Comparison of ENCODE assay signal across 8 cellular contexts in genomic region chr12:6852651-6853354, GRCh38. TPM values are rescaled to one million over a fixed set of nuclear protein-coding genes. Genes with fewer than 3 reads are reported as not detected.
DNase-seq lines count a peak whose midpoint lies in the region; ATAC-seq, FAIRE-seq and TF ChIP-seq lines count a peak whose summit lies in the region.

No MANE protein-coding gene starts in this region.

- peaks cover 7% of the 10 kb centered on the region for H3F3A ChIP-seq in smooth muscle cell (ENCODE audit: low read depth)

- peaks cover 33% of the 10 kb centered on the region for H4K20me1 ChIP-seq in astrocyte (ENCODE audit: insufficient read depth, low read length)
- peaks cover 3% of the 10 kb centered on the region for H4K20me1 ChIP-seq in smooth muscle cell (ENCODE audit: low read depth)

- WGBS in smooth muscle cell (ENCODE audit: low lambda C conversion rate) = 1% methylated on average over 15 of the region's 18 CpGs

- peak overlapping the region; percentile 93 for H3K27ac Mint-ChIP-seq in astrocyte (ENCODE audit: unreplicated experiment)

- DNase-seq in H7 = peak; percentile 87
- DNase-seq in T-helper 1 cell = peak in 4 of 5 donors; percentile 51 to 83 (median 55)
- peak; percentile 75 for DNase-seq in astrocyte (ENCODE audit: low read depth)
- DNase-seq in smooth muscle cell (lab: John Stamatoyannopoulos, UW; ENCODE audit: unreplicated experiment) = no peak
- no peak for DNase-seq in left lobe of liver (ENCODE audit: low spot score)

- no peaks in the 10 kb centered on the region for H3K9me3 Mint-ChIP-seq in astrocyte (ENCODE audit: unreplicated experiment)

- peak overlapping the region; percentile 89 for H3K27ac ChIP-seq in astrocyte (ENCODE audit: low read depth, low read length)
- H3K27ac ChIP-seq in smooth muscle cell (ENCODE audit: low read depth) = peak overlapping the region; percentile 43

- peaks cover 7% of the 10 kb centered on the region for H3K36me3 Mint-ChIP-seq in astrocyte (ENCODE audit: low read depth, unreplicated experiment)

- H3K27me3 ChIP-seq in H7 (ENCODE audit: control insufficient read depth, insufficient read depth, low read length) (no peaks in the 10 kb centered on the region), astrocyte (ENCODE audit: insufficient read depth, low read length) (no peaks in the 10 kb centered on the region), smooth muscle cell (ENCODE audit: low read depth) (no peaks in the 10 kb centered on the region)

- H3K4me1 Mint-ChIP-seq in astrocyte (ENCODE audit: low read depth, unreplicated experiment) = peaks cover 12% of the 10 kb centered on the region

- H2AFZ ChIP-seq in astrocyte (ENCODE audit: low read depth, low read length) = peak overlapping the region; percentile 54
- no peak overlapping the region for H2AFZ ChIP-seq in smooth muscle cell (ENCODE audit: low read depth)

- no peaks in the 10 kb centered on the region for H3K27me3 Mint-ChIP-seq in astrocyte (ENCODE audit: low read depth, unreplicated experiment)

- H3K4me3 ChIP-seq in H7 (ENCODE audit: insufficient read depth, low read depth, low read length) (peak overlapping the region; percentile 61), astrocyte (ENCODE audit: insufficient read depth, low read depth, low read length) (peak overlapping the region; percentile 87), iPS-18c (ENCODE audit: insufficient read depth, low read depth, low read length) (peak overlapping the region; percentile 79), smooth muscle cell (peak overlapping the region; percentile 69)

- peak overlapping the region; percentile 96 for H3K4me3 Mint-ChIP-seq in astrocyte (ENCODE audit: unreplicated experiment)

- peak; percentile 19 for FAIRE-seq in A204.1 (lab: Jason Lieb, UNC)
- FAIRE-seq in astrocyte (lab: Jason Lieb, UNC) = peak; percentile 26

- ATAC-seq in GM19455 (IDR thresholded peaks at IDR 0.05; ENCODE audit: unreplicated experiment) (no peak), left lobe of liver (no peak)

- peak overlapping the region; percentile 88 for H3K9ac ChIP-seq in astrocyte (ENCODE audit: low read length)
- H3K9ac ChIP-seq in smooth muscle cell (ENCODE audit: low read depth) = peak overlapping the region; percentile 21

- no peak for TF ChIP-seq CTCF in astrocyte (IDR thresholded peaks at IDR 0.05; ENCODE audit: insufficient read depth, low read depth, low read length)
- no peak for TF ChIP-seq CTCF in smooth muscle cell (IDR thresholded peaks at IDR 0.05; ENCODE audit: borderline replicate concordance, insufficient read depth, poor library complexity, severe bottlenecking)

- H3K4me1 ChIP-seq in astrocyte (ENCODE audit: insufficient read depth, low read length) (peaks cover 19% of the 10 kb centered on the region), smooth muscle cell (ENCODE audit: low read depth) (no peaks in the 10 kb centered on the region)

- peaks cover 38% of the 10 kb centered on the region for H3K36me3 ChIP-seq in H7 (replicated peaks; ENCODE audit: control insufficient read depth, insufficient read depth, low read length)
- peaks cover 16% of the 10 kb centered on the region for H3K36me3 ChIP-seq in astrocyte (ENCODE audit: insufficient read depth, low read length)
- no peaks in the 10 kb centered on the region for H3K36me3 ChIP-seq in smooth muscle cell (ENCODE audit: low read depth)

- no peaks in the 10 kb centered on the region for H3K9me3 ChIP-seq in astrocyte (ENCODE audit: insufficient read depth, low read depth, low read length)
- H3K9me3 ChIP-seq in iPS-18c (ENCODE audit: control insufficient read depth, insufficient read depth, low read length) = no peaks in the 10 kb centered on the region
- no peaks in the 10 kb centered on the region for H3K9me3 ChIP-seq in smooth muscle cell (replicated peaks; ENCODE audit: low read depth)

- peak overlapping the region; percentile 88 for H3K4me2 ChIP-seq in astrocyte (ENCODE audit: low read length)
- H3K4me2 ChIP-seq in smooth muscle cell = peak overlapping the region; percentile 83

- peaks cover 59% of the 10 kb centered on the region for H3K79me2 ChIP-seq in astrocyte (ENCODE audit: insufficient read depth, low read length)
- peaks cover 20% of the 10 kb centered on the region for H3K79me2 ChIP-seq in smooth muscle cell (ENCODE audit: low read depth)

RNA-seq across cellular contexts. Expression of gene USP5, which starts 0.9 kb away (rescaled TPM):
- total RNA-seq in H7 (2014; rRNA removed; shearing (Covaris generic)) = 103 and 112 TPM in 2 replicates
- total RNA-seq in astrocyte (144 and 146 TPM in 2 replicates), smooth muscle cell (51.3 and 52.5 TPM in 2 replicates), left lobe of liver (48.0 TPM)
- 63.1 and 64.9 TPM in 2 replicates for polyA plus RNA-seq in smooth muscle cell

RNA-seq across cellular contexts. Expression of gene CDCA3, which starts 1.7 kb away (rescaled TPM):
- 85.6 and 115 TPM in 2 replicates for total RNA-seq in H7 (2014; rRNA removed; shearing (Covaris generic))
- total RNA-seq in astrocyte (2.3 and 3.2 TPM in 2 replicates), smooth muscle cell (5.3 and 7.4 TPM in 2 replicates), left lobe of liver (0.58 TPM)
- polyA plus RNA-seq in smooth muscle cell = 9.4 and 10.6 TPM in 2 replicates

RNA-seq across cellular contexts. Expression of gene GNB3, which starts 12.1 kb away (rescaled TPM):
- 1.5 and 5.5 TPM in 2 replicates for total RNA-seq in H7 (2014; rRNA removed; shearing (Covaris generic))
- total RNA-seq in astrocyte (14.5 and 16.6 TPM in 2 replicates), smooth muscle cell (4.0 and 6.2 TPM in 2 replicates), left lobe of liver (0.08 TPM)
- 4.8 and 6.3 TPM in 2 replicates for polyA plus RNA-seq in smooth muscle cell

RNA-seq across cellular contexts. Expression of gene TPI1, which starts 14.5 kb away (rescaled TPM):
- total RNA-seq in H7 (2014; rRNA removed; shearing (Covaris generic)) = 1,353 and 1,607 TPM in 2 replicates
- total RNA-seq in astrocyte = 722 and 791 TPM in 2 replicates
- total RNA-seq in smooth muscle cell = 1,112 and 1,199 TPM in 2 replicates
- 2,097 and 2,100 TPM in 2 replicates for polyA plus RNA-seq in smooth muscle cell
- total RNA-seq in left lobe of liver = 300 TPM

RNA-seq across cellular contexts. Expression of gene SPSB2, which starts 20.3 kb away (rescaled TPM):
- total RNA-seq in H7 (2014; rRNA removed; shearing (Covaris generic)) = 28.7 and 29.4 TPM in 2 replicates
- 4.9 and 6.2 TPM in 2 replicates for total RNA-seq in astrocyte
- 2.3 and 2.5 TPM in 2 replicates for total RNA-seq in smooth muscle cell
- 5.9 and 7.9 TPM in 2 replicates for polyA plus RNA-seq in smooth muscle cell
- total RNA-seq in left lobe of liver = 4.7 TPM

Comparison
In these comparisons a context has a peak if more than half of its experiments do, and no peak if none do; other contexts are left out.
1. DNase-seq: peak in H7 (single experiment), T-helper 1 cell (4 of 5) and astrocyte (single experiment); none in smooth muscle cell (single experiment) and left lobe of liver (single experiment).
2. RNA of gene CDCA3, which starts 1.7 kb away (total RNA-seq): 85.6 to 115 TPM in H7; 5.3 to 7.4 TPM in smooth muscle cell, 2.3 to 3.2 TPM in astrocyte and 0.58 TPM in left lobe of liver (single experiment); every median in the first group is over 10 times any median in the second.
3. Peak in every context shown above with its lines, with median percentiles within 50 percentile points of each other: H3K4me3 ChIP-seq.